Comparison of ENCODE assay signal across 28 cellular contexts in genomic region chr14:36857842-36858445, GRCh38.
"Had no signal": no experiment of that assay in that cellular context is flagged by ENCODE, and none has a peak within 500 bp of the region (broad histone marks: within the 10 kb centered on the region; RNA-seq: fewer than 3 reads in every experiment).

No MANE protein-coding gene starts in this region.

- FAIRE-seq: islet of Langerhans, TTC549, urothelium cell line had no signal

- H3K4me3 ChIP-seq: adrenal gland, esophagus muscularis mucosa, ovary, prostate gland, testis had no signal

- H3K27ac ChIP-seq: adrenal gland, neutrophil, ovary, prostate gland, testis, WERI-Rb-1 had no signal

- H3K4me1 ChIP-seq: prostate gland, testis had no signal

- H3K9me3 ChIP-seq: adrenal gland, esophagus muscularis mucosa, neutrophil, ovary, prostate gland, testis had no signal

- DNase-seq: activated CD4-positive, alpha-beta memory T cell treated with anti-CD3 and anti-CD28 coated beads for 36 hours; activated CD4-positive, alpha-beta T cell treated with anti-CD3 and anti-CD28 coated beads, Interleukin-2, amount 10 ng/mL, durations not matched to agents 24 days and 14 days; activated CD4-positive, CD25-positive, alpha-beta regulatory T cell treated with anti-CD3 and anti-CD28 coated beads, Interleukin-2, amount 50 U/mL, for 72 hours; activated CD8-positive, alpha-beta memory T cell treated with anti-CD3 and anti-CD28 coated beads, Interleukin-2, amount 50 U/mL, for 4 hours; activated effector memory CD4-positive, alpha-beta T cell treated with anti-CD3 and anti-CD28 coated beads, Interleukin-2, amount 50 U/mL, for 16 hours; activated naive CD4-positive, alpha-beta T cell treated with anti-CD3 and anti-CD28 coated beads for 36 hours; activated naive CD8-positive, alpha-beta T cell treated with anti-CD3 and anti-CD28 coated beads for 36 hours; activated T-cell treated with anti-CD3 and anti-CD28 coated beads, Interleukin-2, amount 50 U/mL, for 1 hour; adrenal gland; central memory CD4-positive, alpha-beta T cell; foreskin melanocyte; glutamatergic neuron; mammary epithelial cell; nephron progenitor cell; stimulated activated CD4-positive, alpha-beta T cell treated with anti-CD3 and anti-CD28 coated beads, Interleukin-2, amount 100 ng/mL, for 48 hours; stimulated activated naive CD4-positive, alpha-beta T cell treated with Interleukin-2 at 50 U/mL for 16 hours; SW 1271; T-helper 9 cell; testis; trophoblast cell; WERI-Rb-1 had no signal

- H3K27me3 ChIP-seq: adrenal gland, esophagus muscularis mucosa, neutrophil, ovary, testis had no signal

- H3K36me3 ChIP-seq: adrenal gland, esophagus muscularis mucosa, neutrophil, ovary, prostate gland, WERI-Rb-1 had no signal
